Comparison of ENCODE assay signal across 8 cellular contexts in genomic region chr16:50045412-50045811, GRCh38.
"Had no signal": no experiment of that assay in that cellular context is flagged by ENCODE, and none has a peak within 500 bp of the region (broad histone marks: within the 10 kb centered on the region; RNA-seq: fewer than 3 reads in every experiment).

No MANE protein-coding gene starts in this region.

- H3K9ac ChIP-seq: KMS-11 had no signal

- FAIRE-seq: HTR-8/SVneo, K562 had no signal

- DNase-seq: IMR-90, KBM-7, KG1 had no signal

- H3K36me3 Mint-ChIP-seq: IgD-negative memory B cell had no signal

- H3K4me2 ChIP-seq: KMS-11 had no signal

- H3K9me3 Mint-ChIP-seq: IgD-negative memory B cell had no signal

- H3K4me3 ChIP-seq: K562 had no signal

- ATAC-seq: K562 had no signal

- H3K27ac ChIP-seq: HL-60, KMS-11 had no signal

- H3K4me3 Mint-ChIP-seq: IgD-negative memory B cell had no signal
